Comparison of ENCODE assay signal across 18 cellular contexts in the genomic region with DNA sequence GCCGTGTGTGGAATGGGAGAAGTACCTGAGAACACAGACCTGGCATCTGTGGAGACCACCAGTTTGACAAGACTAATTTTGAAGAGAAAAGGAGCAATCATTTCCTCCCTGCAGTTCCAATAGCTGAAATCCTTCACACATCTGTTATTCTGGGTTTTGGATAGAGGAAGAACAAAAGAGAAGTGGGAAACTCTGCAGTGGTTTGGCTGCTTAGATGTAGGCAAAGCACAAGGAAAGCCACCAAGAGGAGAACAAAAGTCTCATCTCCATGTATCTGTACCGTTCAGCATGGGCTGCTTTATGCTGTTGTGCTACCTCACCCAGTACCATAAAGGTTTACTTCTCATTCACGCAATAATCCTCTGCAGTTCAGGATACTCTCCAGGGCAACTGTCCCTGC.
"Had no signal": no experiment of that assay in that cellular context is flagged by ENCODE, and none has a peak within 500 bp of the region (broad histone marks: within the 10 kb centered on the region; RNA-seq: fewer than 3 reads in every experiment).

No MANE protein-coding gene starts in this region.

- H3K27ac ChIP-seq: body of pancreas, epithelial cell of prostate, spleen, testis had no signal

- H3K4me3 ChIP-seq: body of pancreas, lung, spleen, testis had no signal

- H3K36me3 ChIP-seq: spleen had no signal

- H3K9me3 ChIP-seq: body of pancreas, testis had no signal

- H3K27me3 ChIP-seq: body of pancreas, spleen, testis had no signal

- DNase-seq: activated CD4-positive, alpha-beta T cell treated with anti-CD3 and anti-CD28 coated beads, Interleukin-2, amount 10 ng/mL, durations not matched to agents 7 days and 5 days; activated CD8-positive, alpha-beta T cell treated with anti-CD3 and anti-CD28 coated beads, Interleukin-2, amount 10 ng/mL, durations not matched to agents 7 days and 5 days; activated naive CD4-positive, alpha-beta T cell treated with anti-CD3 and anti-CD28 coated beads for 36 hours; activated T-cell treated with anti-CD3 and anti-CD28 coated beads, Interleukin-2, amount 50 U/mL, for 24 hours; body of pancreas; endodermal cell; hippocampal formation; kidney; posterior cingulate gyrus; spleen; stimulated activated CD4-positive, alpha-beta T cell treated with anti-CD3 and anti-CD28 coated beads, Interleukin-4, amount 100 ng/mL, for 4 hours; testis had no signal

- FAIRE-seq: colon, kidney had no signal

- ATAC-seq: activated CD8-positive, alpha-beta T cell treated with anti-CD3 and anti-CD28 coated beads, Interleukin-2, amount 10 ng/mL, durations not matched to agents 7 days and 5 days; body of pancreas; left lobe of liver; natural killer cell treated with Interleukin-12 subunit alpha and Interleukin-12 subunit beta and Interleukin-15 and Interleukin-18, amount 100 ng/mL, for 72 hours; stimulated activated memory B cell treated with anti-CD40 and anti-IgM and Interleukin-4, amounts not matched to agents 10 μg/mL and 1 μg/mL and 100 μg/mL, for 72 hours had no signal

- H3K4me1 ChIP-seq: body of pancreas, spleen, testis had no signal
